ENCODE assay signal across 1 cellular context in the genomic region with DNA sequence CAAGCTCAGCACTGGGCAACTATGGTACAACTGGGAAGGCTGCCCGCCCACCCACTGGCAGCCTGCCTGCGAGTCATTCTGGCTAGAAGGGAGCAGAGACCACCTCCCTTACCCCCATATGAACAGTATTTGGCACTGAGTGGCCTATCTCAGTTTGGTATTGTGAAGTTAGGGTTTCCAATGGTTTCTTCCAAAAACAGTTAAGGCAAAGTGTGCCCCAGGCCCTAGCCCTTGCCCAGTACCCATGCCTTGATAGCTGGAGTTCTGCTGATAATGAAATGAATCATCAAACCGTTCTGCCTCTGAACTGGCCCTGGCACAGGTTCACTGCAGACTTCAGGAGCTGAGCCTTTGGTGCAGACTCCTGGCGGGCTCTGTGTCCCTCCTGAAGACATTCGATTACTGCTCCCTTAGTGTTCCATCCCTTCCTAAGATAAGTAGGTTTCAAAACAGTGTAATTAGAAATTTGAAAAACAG.
TF ChIP-seq lines count a peak whose summit lies in the region.

No MANE protein-coding gene starts in this region.

TF ChIP-seq in HCT116, 20 proteins besides CTCF, POLR2A, EP300 and RAD21:
- TF ChIP-seq EGR1 (IDR thresholded peaks at IDR 0.05; ENCODE audit: low read depth) (0 out of 2 replicates have a peak, but pooled peaks have one; percentile 14), TCF7L2 (IDR thresholded peaks at IDR 0.05; ENCODE audit: borderline replicate concordance, extremely low read depth, insufficient read depth, insufficient read length) (no peak), ZNF274 (IDR thresholded peaks at IDR 0.05; ENCODE audit: low read depth, low read length) (no peak), EZH2phosphoT487 (IDR thresholded peaks at IDR 0.05; ENCODE audit: borderline replicate concordance) (no peak), SP1 (IDR thresholded peaks at IDR 0.05; ENCODE audit: low read depth) (no peak), YY1 (IDR thresholded peaks at IDR 0.05; ENCODE audit: extremely low read depth, insufficient replicate concordance, low read depth, low read length) (no peak)
